In genomic region chr7:147052818-147053217, GRCh38 we compare ENCODE assay signal across 31 cellular contexts.
"Had no signal": no experiment of that assay in that cellular context is flagged by ENCODE, and none has a peak within 500 bp of the region (broad histone marks: within the 10 kb centered on the region; RNA-seq: fewer than 3 reads in every experiment).

No MANE protein-coding gene starts in this region.

- H3K36me3 ChIP-seq: adrenal gland, brain microvascular endothelial cell, breast epithelium had no signal

- H3K27me3 ChIP-seq: adrenal gland, body of pancreas, brain microvascular endothelial cell, breast epithelium had no signal

- H3K4me3 ChIP-seq: adrenal gland, body of pancreas, breast epithelium had no signal

- ATAC-seq: activated CD8-positive, alpha-beta T cell treated with anti-CD3 and anti-CD28 coated beads for 36 hours; activated naive CD4-positive, alpha-beta T cell treated with anti-CD3 and anti-CD28 coated beads, Interleukin-2, amount 50 U/mL, for 72 hours; activated T-cell treated with anti-CD3 and anti-CD28 coated beads, Interleukin-2, amount 50 U/mL, for 4 hours; activated T-cell treated with anti-CD3 and anti-CD28 coated beads, Interleukin-2, amount 50 U/mL, for 72 hours; activated T-helper 17 cell treated with anti-CD3 and anti-CD28 coated beads, Interleukin-2, amount 50 U/mL, for 72 hours; body of pancreas had no signal

- DNase-seq: activated B cell treated with CpG ODN at 0.5 μM for 24 hours; activated CD4-positive, alpha-beta memory T cell treated with anti-CD3 and anti-CD28 coated beads for 36 hours; activated CD4-positive, alpha-beta T cell treated with anti-CD3 and anti-CD28 coated beads for 4 hours; activated CD4-positive, alpha-beta T cell treated with anti-CD3 and anti-CD28 coated beads, Interleukin-2, amount 10 ng/mL, durations not matched to agents 24 days and 14 days; activated CD4-positive, alpha-beta T cell treated with anti-CD3 and anti-CD28 coated beads, Interleukin-2, amount 50 U/mL, for 1 hour; activated CD4-positive, alpha-beta T cell treated with anti-CD3 and anti-CD28 coated beads, Interleukin-2, amount 50 U/mL, for 4 hours; activated CD4-positive, CD25-positive, alpha-beta regulatory T cell treated with anti-CD3 and anti-CD28 coated beads, Interleukin-2, amount 50 U/mL, for 72 hours; activated CD8-positive, alpha-beta memory T cell treated with anti-CD3 and anti-CD28 coated beads, Interleukin-2, amount 50 U/mL, for 4 hours; activated CD8-positive, alpha-beta T cell treated with anti-CD3 and anti-CD28 coated beads for 36 hours; activated effector memory CD4-positive, alpha-beta T cell treated with anti-CD3 and anti-CD28 coated beads, Interleukin-2, amount 50 U/mL, for 16 hours; activated gamma-delta T cell treated with Interleukin-2 at 50 U/mL for 16 hours; activated naive CD4-positive, alpha-beta T cell; activated naive CD4-positive, alpha-beta T cell treated with anti-CD3 and anti-CD28 coated beads for 36 hours; activated naive CD4-positive, alpha-beta T cell treated with anti-CD3 and anti-CD28 coated beads, Interleukin-2, amount 50 U/mL, for 16 hours; activated naive CD8-positive, alpha-beta T cell treated with anti-CD3 and anti-CD28 coated beads for 36 hours; activated T-cell treated with anti-CD3 and anti-CD28 coated beads for 4 hours; activated T-cell treated with anti-CD3 and anti-CD28 coated beads, Interleukin-2, amount 50 U/mL, for 1 hour; activated T-cell treated with anti-CD3 and anti-CD28 coated beads, Interleukin-2, amount 50 U/mL, for 4 hours; activated T-cell treated with anti-CD3 and anti-CD28 coated beads, Interleukin-2, amount 50 U/mL, for 72 hours; adrenal gland; amniotic stem cell; aorta; body of pancreas; brain microvascular endothelial cell; central memory CD4-positive, alpha-beta T cell; T-helper 2 cell; T-helper 9 cell had no signal

- H3K4me1 ChIP-seq: adrenal gland, body of pancreas, breast epithelium had no signal

- H3K27ac ChIP-seq: adrenal gland, body of pancreas, brain microvascular endothelial cell, breast epithelium, VCaP had no signal

- H3K9me3 ChIP-seq: adrenal gland, body of pancreas, breast epithelium had no signal
